Comparison of ENCODE assay signal across 18 cellular contexts in genomic region chr1:198024782-198025181, GRCh38.
A peak's percentile ranks its signal among the peaks of the same experiment; 100 is the strongest.
DNase-seq lines count a peak whose midpoint lies in the region; ATAC-seq and TF ChIP-seq lines count a peak whose summit lies in the region.
"Had no signal": no experiment of that assay in that cellular context is flagged by ENCODE, and none has a peak within 500 bp of the region (broad histone marks: within the 10 kb centered on the region; RNA-seq: fewer than 3 reads in every experiment).

No MANE protein-coding gene starts in this region.

- DNase-seq in NCI-H345 (lab: John Stamatoyannopoulos, UW) (peak; percentile 10), NCI-H345 treated with DMSO at 0.1 percent for 48 hours (lab: John Stamatoyannopoulos, UW; ENCODE audit: unreplicated experiment) (no peak), amniotic epithelial cell (ENCODE audit: low read depth) (peak; percentile 31), erythroblast (lab: John Stamatoyannopoulos, UW) (no peak)
- DNase-seq in stimulated activated naive CD4-positive, alpha-beta T cell (lab: John Stamatoyannopoulos, UW): no peak
- DNase-seq: 8988T; activated B cell treated with CpG ODN at 0.5 μM for 24 hours; activated T-cell treated with anti-CD3 and anti-CD28 coated beads, Interleukin-2, amount 50 U/mL, for 48 hours; COR-L47; heart right ventricle; left ventricle myocardium superior; NCI-H1092 treated with DMSO at 0.1 percent for 48 hours; NCI-H526 treated with DMSO at 0.1 percent for 48 hours; nephron progenitor cell had no signal

- no peaks in the 10 kb centered on the region for H3K9me2 ChIP-seq in neural cell (ENCODE audit: insufficient read depth, low read length)

- no peaks in the 10 kb centered on the region for H3K9me3 ChIP-seq in HUES6 (ENCODE audit: control insufficient read depth, insufficient read depth, low read depth, low read length)
- H3K9me3 ChIP-seq in neural cell (ENCODE audit: low read length): no peaks in the 10 kb centered on the region
- H3K9me3 ChIP-seq: tibial nerve had no signal

- H3K36me3 ChIP-seq in HUES6 (ENCODE audit: control insufficient read depth, insufficient read depth, low read length) (no peaks in the 10 kb centered on the region), neural cell (ENCODE audit: insufficient read depth, low read length) (no peaks in the 10 kb centered on the region)
- H3K36me3 ChIP-seq: heart right ventricle, tibial nerve had no signal

- no peak overlapping the region for H3K4me2 ChIP-seq in neural cell (ENCODE audit: low read length)

- no peak for ATAC-seq in HG03039 (IDR thresholded peaks at IDR 0.05; ENCODE audit: unreplicated experiment)
- ATAC-seq: heart right ventricle, left ventricle myocardium superior had no signal

- no peak overlapping the region for H3K4me3 ChIP-seq in HUES6 (ENCODE audit: low read depth, low read length)
- H3K4me3 ChIP-seq in neural cell (ENCODE audit: low read length): no peak overlapping the region
- H3K4me3 ChIP-seq: heart right ventricle, tibial nerve had no signal

- TF ChIP-seq CTCF in neural cell (IDR thresholded peaks at IDR 0.05; ENCODE audit: poor library complexity, severe bottlenecking): no peak

- no peaks in the 10 kb centered on the region for H3F3A ChIP-seq in neural cell (ENCODE audit: insufficient read depth, low read length, poor library complexity, severe bottlenecking)

- no peak for TF ChIP-seq RAD21 in neural cell (conservative IDR thresholded peaks at IDR 0.05)

- TF ChIP-seq POLR2A in erythroblast (IDR thresholded peaks at IDR 0.05; ENCODE audit: low read length): no peak

- H3K9ac ChIP-seq in HUES6 (ENCODE audit: low read length) (no peak overlapping the region), neural cell (ENCODE audit: low read length) (peak overlapping the region; percentile 25)

- H2AFZ ChIP-seq in neural cell (ENCODE audit: low read depth, low read length): peak overlapping the region; percentile 17

- TF ChIP-seq EP300 in neural cell (conservative IDR thresholded peaks at IDR 0.05; ENCODE audit: poor library complexity, severe bottlenecking): no peak

- peak overlapping the region; percentile 9; the same call in 1 of the 2 replicates for H3K27ac ChIP-seq in HUES6 (ENCODE audit: low read depth, low read length)
- peak overlapping the region; percentile 48 for H3K27ac ChIP-seq in neural cell (ENCODE audit: low read length)
- H3K27ac ChIP-seq: heart right ventricle, tibial nerve had no signal

- no peaks in the 10 kb centered on the region for H3K79me2 ChIP-seq in neural cell (replicated peaks; ENCODE audit: insufficient read depth, low read length)

- H3K4me1 ChIP-seq in HUES6 (ENCODE audit: control insufficient read depth, insufficient read depth, low read length): peaks cover 7% of the 10 kb centered on the region; the same call in 1 of the 2 replicates
- H3K4me1 ChIP-seq: heart right ventricle, tibial nerve had no signal

- H4K20me1 ChIP-seq in neural cell (ENCODE audit: insufficient read depth): no peaks in the 10 kb centered on the region

- H3K27me3 ChIP-seq in HUES6 (ENCODE audit: control insufficient read depth, insufficient read depth, low read length) (no peaks in the 10 kb centered on the region), neural cell (ENCODE audit: insufficient read depth, low read depth, low read length) (no peaks in the 10 kb centered on the region)
- H3K27me3 ChIP-seq: tibial nerve had no signal

TF ChIP-seq in neural cell, 6 proteins besides CTCF, POLR2A, EP300 and RAD21:
- TF ChIP-seq REST (IDR thresholded peaks at IDR 0.05; ENCODE audit: borderline replicate concordance) (no peak), POLR2AphosphoS5 (IDR thresholded peaks at IDR 0.05) (peak; percentile 37)

Comparison
In these comparisons a context has a peak if more than half of its experiments do, and no peak if none do; other contexts are left out.
1. DNase-seq: peak in NCI-H345 (single experiment) and amniotic epithelial cell (single experiment); none in NCI-H345 treated with DMSO at 0.1 percent for 48 hours (single experiment), erythroblast (0 of 2) and stimulated activated naive CD4-positive, alpha-beta T cell (0 of 6).